ENCODE assay signal across 17 cellular contexts in genomic region chr20:36548704-36549627, GRCh38. TPM values are rescaled to one million over a fixed set of nuclear protein-coding genes. Genes with fewer than 3 reads are reported as not detected.
DNase-seq lines count a peak whose midpoint lies in the region; ATAC-seq and TF ChIP-seq lines count a peak whose summit lies in the region.
"Had no signal": no experiment of that assay in that cellular context is flagged by ENCODE, and none has a peak within 500 bp of the region (broad histone marks: within the 10 kb centered on the region; RNA-seq: fewer than 3 reads in every experiment).

No MANE protein-coding gene starts in this region.

- ATAC-seq in RWPE2 (ENCODE audit: low read depth) (peak; percentile 2; the same call in 1 of the 3 replicates), gastroesophageal sphincter (no peak), HG02571 (IDR thresholded peaks at IDR 0.05; ENCODE audit: unreplicated experiment) (no peak)
- no peak for ATAC-seq in activated CD4-positive, CD25-positive, alpha-beta regulatory T cell treated with anti-CD3 and anti-CD28 coated beads, Interleukin-2, amount 50 U/mL, for 24 hours
- ATAC-seq: activated CD8-positive, alpha-beta T cell treated with anti-CD3 and anti-CD28 coated beads for 36 hours; activated T-cell treated with anti-CD3 and anti-CD28 coated beads, Interleukin-2, amount 50 U/mL, for 72 hours; CD8-positive, alpha-beta T cell had no signal

- TF ChIP-seq EP300 in gastroesophageal sphincter (IDR thresholded peaks at IDR 0.05): no peak

- H3K27ac ChIP-seq in RWPE2 (ENCODE audit: poor library complexity, severe bottlenecking) (no peak overlapping the region), gastroesophageal sphincter (peak overlapping the region in 3 of 4 donors; percentile 71 to 98 (median 97)), skeletal muscle tissue (ENCODE audit: low read depth, low read length) (peak overlapping the region; percentile 25)
- H3K27ac ChIP-seq: upper lobe of right lung had no signal

- H3K4me3 ChIP-seq in RWPE2 (ENCODE audit: severe bottlenecking) (no peak overlapping the region), gastroesophageal sphincter (peak overlapping the region in 1 of 2 donors; percentile 2), skeletal muscle tissue (ENCODE audit: low read length in 3 of 3) (no peak overlapping the region), MG63 (no peak overlapping the region)
- H3K4me3 ChIP-seq: upper lobe of right lung had no signal

- DNase-seq in GM10248 (ENCODE audit: extremely low spot score): peak; percentile 21
- no peak for DNase-seq in RWPE2 (ENCODE audit: low spot score)
- DNase-seq in MG63: no peak
- DNase-seq: activated T-cell treated with anti-CD3 and anti-CD28 coated beads, Interleukin-2, amount 50 U/mL, for 72 hours; caudate nucleus; CD8-positive, alpha-beta T cell; DND-41; GOT3; NCI-H2029 treated with DMSO at 0.1 percent for 48 hours; NCI-H446 treated with DMSO at 0.1 percent for 48 hours; stimulated activated naive CD4-positive, alpha-beta T cell treated with Interleukin-2 at 50 U/mL for 16 hours; upper lobe of right lung had no signal

- H3K4me1 ChIP-seq in RWPE2 (ENCODE audit: insufficient read depth, poor library complexity, severe bottlenecking) (no peaks in the 10 kb centered on the region), gastroesophageal sphincter (peaks cover 0 to 77% (median 11%) of the 10 kb centered on the region in 3 donors), skeletal muscle tissue (ENCODE audit: control insufficient read depth in 3 of 3, insufficient read depth in 3 of 3, low read length in 3 of 3) (peaks cover 3 to 21% (median 15%) of the 10 kb centered on the region in 3 donors)

- no peak for TF ChIP-seq POLR2A in gastroesophageal sphincter (IDR thresholded peaks at IDR 0.05)

- CTCF ChIA-PET in GM10248 (lab: Yijun Ruan, JAX): interaction anchor here (0.7 to 1.2 kb wide), 2 partner anchors 9 to 64 kb away, joined by 3 read pairs; no protein-coding TSS in a partner anchor

- 40 to 53% methylated on average over 2 to 8 of the region's 23 CpGs for WGBS in gastroesophageal sphincter (ENCODE audit: low coverage in 1 of 2), 2 donors

- H3K36me3 ChIP-seq in RWPE2 (ENCODE audit: low read depth) (peaks cover 9% of the 10 kb centered on the region), gastroesophageal sphincter (peaks cover 0 to 53% of the 10 kb centered on the region in 2 donors), skeletal muscle tissue (ENCODE audit: control insufficient read depth in 3 of 3, insufficient read depth in 3 of 3, low read length in 3 of 3) (peaks cover 0 to 13% (median 11%) of the 10 kb centered on the region in 3 donors), MG63 (no peaks in the 10 kb centered on the region)

- no peak for TF ChIP-seq CTCF in GM10248 (IDR thresholded peaks at IDR 0.05; ENCODE audit: control extremely low read depth, extremely low read depth, low read depth, missing control alignments)
- no peak for TF ChIP-seq CTCF in RWPE2 (IDR thresholded peaks at IDR 0.05; ENCODE audit: poor library complexity, severe bottlenecking)
- TF ChIP-seq CTCF in gastroesophageal sphincter (IDR thresholded peaks at IDR 0.05): no peak

- H3K9me3 ChIP-seq in RWPE2 (ENCODE audit: severe bottlenecking) (no peaks in the 10 kb centered on the region), gastroesophageal sphincter (no peaks in the 10 kb centered on the region), skeletal muscle tissue (ENCODE audit: control insufficient read depth in 3 of 3, low read length in 3 of 3) (no peaks in the 10 kb centered on the region), MG63 (no peaks in the 10 kb centered on the region)
- H3K9me3 ChIP-seq: upper lobe of right lung had no signal

- POLR2A ChIA-PET in GM10248 (lab: Yijun Ruan, JAX): no interaction called here

- H3K9ac ChIP-seq in skeletal muscle tissue (ENCODE audit: low read depth in 1 of 3, low read length in 3 of 3): no peak overlapping the region

- H3K27me3 ChIP-seq in RWPE2 (ENCODE audit: insufficient read depth, poor library complexity, severe bottlenecking): no peaks in the 10 kb centered on the region
- H3K27me3 ChIP-seq in gastroesophageal sphincter: no peaks in the 10 kb centered on the region
- no peaks in the 10 kb centered on the region for H3K27me3 ChIP-seq in skeletal muscle tissue (ENCODE audit: control insufficient read depth in 3 of 3, insufficient read depth in 3 of 3, low read length in 3 of 3)
- H3K27me3 ChIP-seq in MG63: no peaks in the 10 kb centered on the region
- H3K27me3 ChIP-seq: upper lobe of right lung had no signal

RNA-seq across cellular contexts. Expression of gene MYL9, which starts 7.6 kb away (rescaled TPM):
- 1,000 to 10,000 TPM; 1,087 to 2,842 (median 1,707) TPM for total RNA-seq in gastroesophageal sphincter
- total RNA-seq in skeletal muscle tissue: 5.7 TPM
- 1.3 TPM in 1 of 2 replicates, not detected in the other for total RNA-seq in MG63 (2014; rRNA removed; shearing (Covaris generic); ENCODE audit: low replicate concordance)
- total RNA-seq: activated CD8-positive, alpha-beta T cell treated with anti-CD3 and anti-CD28 coated beads for 36 hours; CD8-positive, alpha-beta T cell had no signal

RNA-seq across cellular contexts. Expression of gene TGIF2, which starts 24.4 kb away (rescaled TPM):
- 10 to 100 TPM in 2 of 4 donors, 1 to 10 TPM in 2; 7.2 to 14.0 (median 9.4) TPM for total RNA-seq in gastroesophageal sphincter
- 20.4 TPM for total RNA-seq in skeletal muscle tissue
- 16.3 and 18.5 TPM in 2 replicates for total RNA-seq in MG63 (2014; rRNA removed; shearing (Covaris generic); ENCODE audit: low replicate concordance)

RNA-seq across cellular contexts. Expression of gene RAB5IF, which starts 56.6 kb away (rescaled TPM):
- total RNA-seq in gastroesophageal sphincter: 100 to 1,000 TPM in 1 of 4 donors, 10 to 100 TPM in 3; 66.3 to 100 (median 78.9) TPM
- 47.5 TPM for total RNA-seq in skeletal muscle tissue
- 259 and 278 TPM in 2 replicates for total RNA-seq in MG63 (2014; rRNA removed; shearing (Covaris generic); ENCODE audit: low replicate concordance)

Comparison
In these comparisons a context has a peak if more than half of its experiments do, and no peak if none do; other contexts are left out.
1. RNA of gene MYL9, which starts 7.6 kb away (total RNA-seq): 1,087 to 2,842 TPM in gastroesophageal sphincter; 5.7 TPM in skeletal muscle tissue (single experiment) and 1.3 TPM in MG63; every median in the first group is over 100 times any median in the second.